13 cellular contexts compared by ENCODE assay signal in the genomic region with DNA sequence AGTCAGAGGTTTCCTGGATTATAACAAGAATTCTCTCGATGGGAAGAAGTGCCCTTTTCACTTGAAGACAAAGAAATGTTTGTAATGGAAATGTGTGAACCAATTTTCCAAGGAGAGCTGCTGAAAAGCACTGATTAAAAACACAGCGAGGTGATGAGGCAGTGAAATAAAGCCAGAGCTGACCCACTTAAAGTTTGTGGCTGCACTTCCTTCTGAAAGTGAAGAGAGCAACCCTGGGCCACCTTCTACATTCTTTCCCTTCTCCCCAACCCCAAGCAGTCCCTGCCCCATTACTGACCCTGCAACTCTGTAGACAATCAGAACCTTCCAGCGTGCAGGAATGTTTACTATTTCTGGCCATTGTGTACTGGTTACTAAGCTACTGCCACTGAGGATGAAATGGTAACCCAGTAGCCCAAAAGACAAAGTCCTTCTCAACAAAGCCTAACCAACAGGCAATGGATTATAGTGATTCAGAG.
DNase-seq lines count a peak whose midpoint lies in the region; ATAC-seq and TF ChIP-seq lines count a peak whose summit lies in the region.
"Had no signal": no experiment of that assay in that cellular context is flagged by ENCODE, and none has a peak within 500 bp of the region (broad histone marks: within the 10 kb centered on the region; RNA-seq: fewer than 3 reads in every experiment).

No MANE protein-coding gene starts in this region.

- H3K27me3 Mint-ChIP-seq in nephron (ENCODE audit: low read depth) (no peaks in the 10 kb centered on the region), immature natural killer cell (ENCODE audit: low read depth in 3 of 3) (peaks cover 0 to 5% (median 2%) of the 10 kb centered on the region in 3 donors)
- H3K27me3 Mint-ChIP-seq: activated CD4-positive, alpha-beta T cell treated with anti-CD3 and anti-CD28 coated beads for 36 hours had no signal

- H3K36me3 Mint-ChIP-seq in nephron (ENCODE audit: low read depth) (peaks cover 46% of the 10 kb centered on the region), immature natural killer cell (no peaks in the 10 kb centered on the region)

- H3K4me3 Mint-ChIP-seq in nephron, result peak overlapping the region in 2 of 3 experiments; percentile 3 to 18
- H3K4me3 Mint-ChIP-seq in immature natural killer cell, result no peak overlapping the region
- H3K4me3 Mint-ChIP-seq: activated CD4-positive, alpha-beta T cell treated with anti-CD3 and anti-CD28 coated beads for 36 hours; memory B cell had no signal

- TF ChIP-seq CTCF in AG10803 (conservative IDR thresholded peaks at IDR 0.05; ENCODE audit: low read length), result no peak
- TF ChIP-seq CTCF in nephron (IDR thresholded peaks at IDR 0.05; ENCODE audit: unreplicated experiment in 3 of 3), result no peak

- intact Hi-C loops in left cardiac atrium (cut with DNase I), result no loop called here

- H3K9me3 Mint-ChIP-seq in nephron (no peaks in the 10 kb centered on the region), immature natural killer cell (no peaks in the 10 kb centered on the region)
- H3K9me3 Mint-ChIP-seq: memory B cell had no signal

- H3K27ac Mint-ChIP-seq in nephron (peak overlapping the region; percentile 48 to 82 (median 49)), immature natural killer cell (no peak overlapping the region)
- H3K27ac Mint-ChIP-seq: activated CD4-positive, alpha-beta T cell treated with anti-CD3 and anti-CD28 coated beads for 36 hours; memory B cell had no signal

- ATAC-seq in left cardiac atrium (peak; percentile 28 to 51), HG03342 (IDR thresholded peaks at IDR 0.05; ENCODE audit: unreplicated experiment) (no peak)
- ATAC-seq: activated CD4-positive, alpha-beta T cell treated with anti-CD3 and anti-CD28 coated beads for 36 hours had no signal

- no peak overlapping the region for H3K4me3 ChIP-seq in AG10803 (ENCODE audit: low read length)
- H3K4me3 ChIP-seq: upper lobe of left lung had no signal

- DNase-seq in AG10803 (ENCODE audit: low read depth) (peak; percentile 25), astrocyte of the hippocampus (ENCODE audit: low read depth, low spot score) (peak; percentile 91), left cardiac atrium (no peak), SKM-1 treated with dmso at 0.1 percent for 144 hours (lab: John Stamatoyannopoulos, UW; ENCODE audit: unreplicated experiment) (no peak), NCI-H1694 treated with DMSO at 0.1 percent for 48 hours (lab: John Stamatoyannopoulos, UW) (no peak), immature natural killer cell (no peak)
- DNase-seq: activated CD4-positive, alpha-beta T cell treated with anti-CD3 and anti-CD28 coated beads for 36 hours; activated gamma-delta T cell; GDM1; upper lobe of left lung had no signal

- peaks cover 61% of the 10 kb centered on the region for H3K4me1 Mint-ChIP-seq in nephron
- no peaks in the 10 kb centered on the region for H3K4me1 Mint-ChIP-seq in immature natural killer cell
- H3K4me1 Mint-ChIP-seq: activated CD4-positive, alpha-beta T cell treated with anti-CD3 and anti-CD28 coated beads for 36 hours; memory B cell had no signal

Comparison
In these comparisons a context has a peak if more than half of its experiments do, and no peak if none do; other contexts are left out.
1. DNase-seq: peak in AG10803 (single experiment) and astrocyte of the hippocampus (single experiment); none in left cardiac atrium (single experiment), SKM-1 treated with dmso at 0.1 percent for 144 hours (single experiment), NCI-H1694 treated with DMSO at 0.1 percent for 48 hours (single experiment) and immature natural killer cell (0 of 3).
2. H3K27ac Mint-ChIP-seq: peak in nephron (3 of 3); none in immature natural killer cell (0 of 6).
3. H3K4me3 Mint-ChIP-seq: peak in nephron (2 of 3); none in immature natural killer cell (0 of 5).